Comparison of ENCODE assay signal across 18 cellular contexts in the genomic region with DNA sequence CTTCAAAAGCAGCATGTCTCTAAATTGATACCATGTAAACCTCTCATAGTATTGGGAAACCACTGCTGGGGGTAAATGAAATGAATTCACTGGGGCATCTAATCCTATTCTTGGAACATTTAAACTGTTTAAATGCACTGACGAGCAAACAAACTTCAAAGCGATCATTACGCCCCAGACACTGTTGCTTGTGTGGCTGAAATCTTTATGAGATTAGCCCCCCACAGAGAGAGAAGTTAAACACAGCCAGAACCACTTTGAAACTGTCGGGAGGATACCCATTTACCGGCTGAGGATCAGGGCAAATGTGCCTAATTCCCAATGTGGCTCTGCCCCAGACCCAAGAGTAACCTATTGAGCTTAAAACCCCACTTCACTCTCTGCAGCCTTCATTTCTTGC.
A peak's percentile ranks its signal among the peaks of the same experiment; 100 is the strongest.
DNase-seq lines count a peak whose midpoint lies in the region; ATAC-seq and TF ChIP-seq lines count a peak whose summit lies in the region.
"Had no signal": no experiment of that assay in that cellular context is flagged by ENCODE, and none has a peak within 500 bp of the region (broad histone marks: within the 10 kb centered on the region; RNA-seq: fewer than 3 reads in every experiment).

No MANE protein-coding gene starts in this region.

- no peak overlapping the region for H3K4me2 ChIP-seq in smooth muscle cell
- H3K4me2 ChIP-seq: SK-N-SH had no signal

- no peaks in the 10 kb centered on the region for H3K36me3 Mint-ChIP-seq in WTC11
- H3K36me3 Mint-ChIP-seq in activated T-cell treated with anti-CD3 and anti-CD28 coated beads, Interleukin-2, amount 50 U/mL, for 4 hours (ENCODE audit: insufficient read depth), result no peaks in the 10 kb centered on the region

- peaks cover 17% of the 10 kb centered on the region for H3K4me1 ChIP-seq in smooth muscle cell (ENCODE audit: low read depth)

- CTCF ChIA-PET in WTC11 (lab: Charles Lee), result no interaction called here

- no peaks in the 10 kb centered on the region for H3K79me2 ChIP-seq in smooth muscle cell (ENCODE audit: low read depth)

- POLR2A ChIA-PET in WTC11 (lab: Charles Lee), result no interaction called here

- ATAC-seq in WTC11 (peak; percentile 80), HG03159 (IDR thresholded peaks at IDR 0.05; ENCODE audit: unreplicated experiment) (no peak)
- ATAC-seq in activated T-cell treated with anti-CD3 and anti-CD28 coated beads, Interleukin-2, amount 50 U/mL, for 4 hours, result no peak
- ATAC-seq: PC-3 had no signal

- H3K9me3 Mint-ChIP-seq in WTC11, result no peaks in the 10 kb centered on the region
- H3K9me3 Mint-ChIP-seq in activated T-cell treated with anti-CD3 and anti-CD28 coated beads, Interleukin-2, amount 50 U/mL, for 4 hours, result no peaks in the 10 kb centered on the region

- peaks cover 99% of the 10 kb centered on the region for H3K27me3 Mint-ChIP-seq in WTC11 (ENCODE audit: low read depth)
- no peaks in the 10 kb centered on the region for H3K27me3 Mint-ChIP-seq in activated T-cell treated with anti-CD3 and anti-CD28 coated beads, Interleukin-2, amount 50 U/mL, for 4 hours (ENCODE audit: low read depth)

- H4K20me1 ChIP-seq in smooth muscle cell (ENCODE audit: low read depth), result no peaks in the 10 kb centered on the region

- H3K4me1 Mint-ChIP-seq in WTC11, result peaks cover 28% of the 10 kb centered on the region
- no peaks in the 10 kb centered on the region for H3K4me1 Mint-ChIP-seq in activated T-cell treated with anti-CD3 and anti-CD28 coated beads, Interleukin-2, amount 50 U/mL, for 4 hours (ENCODE audit: low read depth)

- no peaks in the 10 kb centered on the region for H3K27me3 ChIP-seq in smooth muscle cell (ENCODE audit: low read depth)

- no peak overlapping the region for H3K27ac ChIP-seq in smooth muscle cell (ENCODE audit: low read depth)
- H3K27ac ChIP-seq: HL-60 had no signal

- H3K27ac Mint-ChIP-seq in WTC11, result no peak overlapping the region
- H3K27ac Mint-ChIP-seq: H9 had no signal

- 15% methylated on average over 5 of the region's 5 CpGs for WGBS in smooth muscle cell (ENCODE audit: low lambda C conversion rate)

- DNase-seq in NCI-H2227 treated with DMSO at 0.1 percent for 48 hours (lab: John Stamatoyannopoulos, UW) (peak; percentile 9), NCI-H2227 (lab: John Stamatoyannopoulos, UW; ENCODE audit: unreplicated experiment) (no peak), WTC11 (ENCODE audit: low spot score) (no peak), iPS-NIHi11 (ENCODE audit: low spot score) (peak; percentile 14), smooth muscle cell (lab: John Stamatoyannopoulos, UW; ENCODE audit: unreplicated experiment) (no peak), NCI-H446 (lab: John Stamatoyannopoulos, UW) (no peak)
- no peak for DNase-seq in activated T-cell treated with anti-CD3 and anti-CD28 coated beads, Interleukin-2, amount 50 U/mL, for 4 hours
- DNase-seq: 8988T, H9, NCI-H1048, NCI-H1436, NCI-H187 treated with DMSO at 0.1 percent for 48 hours, NCI-H2107, NCI-H526 treated with DMSO at 0.1 percent for 48 hours, PC-3, SK-N-SH had no signal

- no peak for TF ChIP-seq CTCF in WTC11 (IDR thresholded peaks at IDR 0.05)
- TF ChIP-seq CTCF in smooth muscle cell (IDR thresholded peaks at IDR 0.05; ENCODE audit: borderline replicate concordance, insufficient read depth, poor library complexity, severe bottlenecking), result no peak

- peak overlapping the region; percentile 29 for H2AFZ ChIP-seq in smooth muscle cell (ENCODE audit: low read depth)

- H3K4me3 ChIP-seq in smooth muscle cell, result no peak overlapping the region

- H3K4me3 Mint-ChIP-seq in WTC11, result no peak overlapping the region
- no peak overlapping the region for H3K4me3 Mint-ChIP-seq in activated T-cell treated with anti-CD3 and anti-CD28 coated beads, Interleukin-2, amount 50 U/mL, for 4 hours
- H3K4me3 Mint-ChIP-seq: H9 had no signal

- no peaks in the 10 kb centered on the region for H3K36me3 ChIP-seq in smooth muscle cell (ENCODE audit: low read depth)

- H3K9ac ChIP-seq in smooth muscle cell (ENCODE audit: low read depth), result no peak overlapping the region
- H3K9ac ChIP-seq: SK-N-SH had no signal

- H3F3A ChIP-seq in smooth muscle cell (ENCODE audit: low read depth), result no peaks in the 10 kb centered on the region

- H3K9me3 ChIP-seq in smooth muscle cell (replicated peaks; ENCODE audit: low read depth), result no peaks in the 10 kb centered on the region
- H3K9me3 ChIP-seq: SK-N-SH had no signal

TF ChIP-seq in WTC11, 78 proteins besides CTCF, POLR2A, EP300 and RAD21:
- TF ChIP-seq SMAD4 (CRISPR knock-in tag; IDR thresholded peaks at IDR 0.05) (no peak), ZMAT4 (CRISPR knock-in tag; IDR thresholded peaks at IDR 0.05) (peak; percentile 91)

Comparison
In these comparisons a context has a peak if more than half of its experiments do, and no peak if none do; other contexts are left out.
1. DNase-seq: peak in NCI-H2227 treated with DMSO at 0.1 percent for 48 hours (single experiment) and iPS-NIHi11 (single experiment); none in NCI-H2227 (single experiment), WTC11 (single experiment), smooth muscle cell (single experiment), activated T-cell treated with anti-CD3 and anti-CD28 coated beads, Interleukin-2, amount 50 U/mL, for 4 hours (single experiment) and NCI-H446 (0 of 2).